In the genomic region with DNA sequence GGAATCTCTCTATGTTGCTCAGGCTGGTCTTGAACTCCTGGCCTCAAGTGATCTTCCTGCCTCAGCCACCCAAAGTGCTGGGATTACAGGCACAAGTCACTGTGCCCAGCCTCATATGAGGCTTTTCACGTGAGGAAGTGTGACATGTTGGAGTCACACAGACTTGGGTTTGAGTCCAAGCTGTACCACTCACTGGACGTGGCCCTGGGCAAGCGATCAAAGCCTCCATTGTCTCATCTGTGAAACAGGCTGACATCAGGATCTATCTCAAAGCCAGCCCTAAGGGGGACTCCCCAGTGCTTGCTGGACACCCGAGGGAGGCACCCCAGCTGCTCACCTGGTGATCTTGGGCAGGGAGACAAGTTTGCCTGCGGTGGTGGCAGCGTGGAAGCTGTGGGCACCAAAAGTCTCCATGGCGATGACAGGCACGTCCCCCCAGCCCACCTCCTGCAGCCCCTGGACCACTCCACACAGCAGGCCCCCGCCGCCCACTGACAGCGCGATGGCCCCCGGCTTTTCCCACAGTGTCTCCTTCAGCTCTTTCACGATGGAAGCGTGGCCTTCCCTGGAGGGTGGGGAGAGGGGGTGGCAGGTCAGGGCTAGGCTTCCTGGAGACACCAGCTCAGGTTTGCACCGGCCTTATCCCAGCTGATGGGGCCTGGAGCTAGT, we compare ENCODE assay signal across 25 cellular contexts. TPM values are rescaled to one million over a fixed set of nuclear protein-coding genes. Genes with fewer than 3 reads are reported as not detected.
A peak's percentile ranks its signal among the peaks of the same experiment; 100 is the strongest.
DNase-seq lines count a peak whose midpoint lies in the region; ATAC-seq, FAIRE-seq and TF ChIP-seq lines count a peak whose summit lies in the region.
"Had no signal": no experiment of that assay in that cellular context is flagged by ENCODE, and none has a peak within 500 bp of the region (broad histone marks: within the 10 kb centered on the region; RNA-seq: fewer than 3 reads in every experiment).

No MANE protein-coding gene starts in this region.

- no peak for FAIRE-seq in A549 (lab: Jason Lieb, UNC)
- FAIRE-seq: G401.6 had no signal

- no peak for TF ChIP-seq POLR2A in A549 (IDR thresholded peaks at IDR 0.05; ENCODE audit: low read length)

- H3K27ac ChIP-seq in A549 (peak overlapping the region in 1 of 2 experiments; percentile 0; a peak in 1 of 6 replicates), SK-N-MC (0 out of 2 replicates have a peak overlapping the region, but pooled peaks have one; percentile 42)
- H3K27ac ChIP-seq: neutrophil, tibial nerve had no signal

- CTCF ChIA-PET in A549 (lab: Yijun Ruan, JAX): interaction anchor here (0.7 to 2.6 kb wide), 4 partner anchors 10 to 174 kb away, joined by 3 to 8 read pairs (median 3); no protein-coding TSS in a partner anchor

- TF ChIP-seq RAD21 in A549 (conservative IDR thresholded peaks at IDR 0.05 in 1 of 2, IDR thresholded peaks at IDR 0.05 in 1 of 2): no peak

- no peak for TF ChIP-seq EP300 in A549 (IDR thresholded peaks at IDR 0.05)

- TF ChIP-seq CTCF in A549 (IDR thresholded peaks at IDR 0.05): no peak

- no peak for DNase-seq in A549 (ENCODE audit: low read depth in 1 of 2, low spot score in 1 of 2)
- no peak for DNase-seq in SK-N-MC (ENCODE audit: low read depth, low spot score)
- peak; percentile 58 for DNase-seq in foreskin melanocyte
- DNase-seq in middle frontal gyrus (ENCODE audit: extremely low spot score, low spot score): peak; percentile 29
- no peak for DNase-seq in GDM1 (lab: John Stamatoyannopoulos, UW)
- DNase-seq in hepatic stellate cell (ENCODE audit: low spot score): no peak
- DNase-seq in ureter (ENCODE audit: low spot score): no peak
- DNase-seq: 8988T; activated CD4-positive, alpha-beta T cell treated with anti-CD3 and anti-CD28 coated beads for 36 hours; activated CD8-positive, alpha-beta memory T cell treated with anti-CD3 and anti-CD28 coated beads for 24 hours; activated effector memory CD4-positive, alpha-beta T cell treated with Interleukin-2 at 50 U/mL for 16 hours; activated naive CD8-positive, alpha-beta T cell treated with anti-CD3 and anti-CD28 coated beads, Interleukin-2, amount 10 ng/mL, durations not matched to agents 7 days and 5 days; KG1; MG63; NCI-H2081 treated with DMSO at 0.1 percent for 48 hours; NCI-H446 treated with DMSO at 0.1 percent for 48 hours; stimulated activated naive CD8-positive, alpha-beta T cell treated with anti-CD3 and anti-CD28 coated beads, Interleukin-15, amount 100 ng/mL, for 72 hours had no signal

- ATAC-seq in A549: peak; percentile 24 to 28; a peak in 4 of 6 replicates
- no peak for ATAC-seq in esophagus mucosa
- ATAC-seq: activated CD4-positive, alpha-beta T cell treated with anti-CD3 and anti-CD28 coated beads for 36 hours; HCT116; stimulated activated naive CD8-positive, alpha-beta T cell treated with anti-CD3 and anti-CD28 coated beads, Interleukin-15, amount 100 ng/mL, for 72 hours had no signal

- no peak overlapping the region for H3K4me3 ChIP-seq in A549
- H3K4me3 ChIP-seq in SK-N-MC: no peak overlapping the region
- H3K4me3 ChIP-seq: lung, MG63, tibial nerve had no signal

- H3K4me2 ChIP-seq in A549: no peak overlapping the region

- 67% methylated on average over 16 of the region's 16 CpGs for WGBS in A549 (ENCODE audit: missing lambda C conversion rate)

- H3K4me1 ChIP-seq in A549: no peaks in the 10 kb centered on the region
- H3K4me1 ChIP-seq: tibial nerve had no signal

- no peaks in the 10 kb centered on the region for H3K36me3 ChIP-seq in SK-N-MC (ENCODE audit: insufficient read depth, low read length)
- H3K36me3 ChIP-seq: MG63, neutrophil had no signal

- H3K9me3 ChIP-seq in A549: no peaks in the 10 kb centered on the region
- no peaks in the 10 kb centered on the region for H3K9me3 ChIP-seq in SK-N-MC (ENCODE audit: low read depth, low read length)
- H3K9me3 ChIP-seq: MG63, neutrophil had no signal

- H3K9ac ChIP-seq in SK-N-MC (ENCODE audit: insufficient read length): no peak overlapping the region

- POLR2A ChIA-PET in A549 (lab: Yijun Ruan, JAX): no interaction called here

TF ChIP-seq in A549, 52 proteins besides CTCF, POLR2A, EP300 and RAD21 (continues in another document):
- TF ChIP-seq HDAC2 (IDR thresholded peaks at IDR 0.05) (no peak), KDM5A (IDR thresholded peaks at IDR 0.05) (no peak), FOSB (CRISPR knock-in tag; IDR thresholded peaks at IDR 0.05) (no peak), TP53 (CRISPR knock-in tag; IDR thresholded peaks at IDR 0.05) (no peak), ESRRA (IDR thresholded peaks at IDR 0.05; ENCODE audit: borderline replicate concordance, low read length) (no peak), NFE2L2 (conservative IDR thresholded peaks at IDR 0.05; ENCODE audit: low read length) (no peak), FOXS1 (CRISPR knock-in tag; IDR thresholded peaks at IDR 0.05) (no peak), RARB (CRISPR knock-in tag; IDR thresholded peaks at IDR 0.05) (no peak), CBX2 (IDR thresholded peaks at IDR 0.05; ENCODE audit: borderline replicate concordance, low read depth) (no peak), CEBPB (IDR thresholded peaks at IDR 0.05) (no peak), NR3C1 (IDR thresholded peaks at IDR 0.05) (no peak), CHD2 (IDR thresholded peaks at IDR 0.05; ENCODE audit: low read length, partially characterized antibody) (no peak)
- TF ChIP-seq, protein P1, sequence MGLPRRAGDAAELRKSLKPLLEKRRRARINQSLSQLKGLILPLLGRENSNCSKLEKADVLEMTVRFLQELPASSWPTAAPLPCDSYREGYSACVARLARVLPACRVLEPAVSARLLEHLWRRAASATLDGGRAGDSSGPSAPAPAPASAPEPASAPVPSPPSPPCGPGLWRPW (IDR thresholded peaks at IDR 0.05): no peak
- TF ChIP-seq, protein P2, sequence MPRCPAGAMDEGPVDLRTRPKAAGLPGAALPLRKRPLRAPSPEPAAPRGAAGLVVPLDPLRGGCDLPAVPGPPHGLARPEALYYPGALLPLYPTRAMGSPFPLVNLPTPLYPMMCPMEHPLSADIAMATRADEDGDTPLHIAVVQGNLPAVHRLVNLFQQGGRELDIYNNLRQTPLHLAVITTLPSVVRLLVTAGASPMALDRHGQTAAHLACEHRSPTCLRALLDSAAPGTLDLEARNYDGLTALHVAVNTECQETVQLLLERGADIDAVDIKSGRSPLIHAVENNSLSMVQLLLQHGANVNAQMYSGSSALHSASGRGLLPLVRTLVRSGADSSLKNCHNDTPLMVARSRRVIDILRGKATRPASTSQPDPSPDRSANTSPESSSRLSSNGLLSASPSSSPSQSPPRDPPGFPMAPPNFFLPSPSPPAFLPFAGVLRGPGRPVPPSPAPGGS (IDR thresholded peaks at IDR 0.05): no peak
- TF ChIP-seq, protein P3, sequence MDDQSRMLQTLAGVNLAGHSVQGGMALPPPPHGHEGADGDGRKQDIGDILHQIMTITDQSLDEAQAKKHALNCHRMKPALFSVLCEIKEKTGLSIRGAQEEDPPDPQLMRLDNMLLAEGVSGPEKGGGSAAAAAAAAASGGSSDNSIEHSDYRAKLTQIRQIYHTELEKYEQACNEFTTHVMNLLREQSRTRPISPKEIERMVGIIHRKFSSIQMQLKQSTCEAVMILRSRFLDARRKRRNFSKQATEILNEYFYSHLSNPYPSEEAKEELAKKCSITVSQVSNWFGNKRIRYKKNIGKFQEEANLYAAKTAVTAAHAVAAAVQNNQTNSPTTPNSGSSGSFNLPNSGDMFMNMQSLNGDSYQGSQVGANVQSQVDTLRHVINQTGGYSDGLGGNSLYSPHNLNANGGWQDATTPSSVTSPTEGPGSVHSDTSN (IDR thresholded peaks at IDR 0.05): no peak
- TF ChIP-seq, protein P4, sequence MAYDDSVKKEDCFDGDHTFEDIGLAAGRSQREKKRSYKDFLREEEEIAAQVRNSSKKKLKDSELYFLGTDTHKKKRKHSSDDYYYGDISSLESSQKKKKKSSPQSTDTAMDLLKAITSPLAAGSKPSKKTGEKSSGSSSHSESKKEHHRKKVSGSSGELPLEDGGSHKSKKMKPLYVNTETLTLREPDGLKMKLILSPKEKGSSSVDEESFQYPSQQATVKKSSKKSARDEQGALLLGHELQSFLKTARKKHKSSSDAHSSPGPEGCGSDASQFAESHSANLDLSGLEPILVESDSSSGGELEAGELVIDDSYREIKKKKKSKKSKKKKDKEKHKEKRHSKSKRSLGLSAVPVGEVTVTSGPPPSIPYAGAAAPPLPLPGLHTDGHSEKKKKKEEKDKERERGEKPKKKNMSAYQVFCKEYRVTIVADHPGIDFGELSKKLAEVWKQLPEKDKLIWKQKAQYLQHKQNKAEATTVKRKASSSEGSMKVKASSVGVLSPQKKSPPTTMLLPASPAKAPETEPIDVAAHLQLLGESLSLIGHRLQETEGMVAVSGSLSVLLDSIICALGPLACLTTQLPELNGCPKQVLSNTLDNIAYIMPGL (CRISPR knock-in tag; IDR thresholded peaks at IDR 0.05; ENCODE audit: borderline replicate concordance): no peak

RNA-seq across cellular contexts. Expression of a gene that starts 6.7 kb away (rescaled TPM):
- polyA plus RNA-seq in A549 (2011; rRNA removed) (3.7 and 3.9 TPM in 2 replicates), A549 (2017; fragmentation: RNase III; extraction: RNeasy Plus Mini Kit Qiagen cat#74134 plus additional on column Dnase treatment) (5.4 to 7.3 TPM (median 6.5 TPM) in 3 replicates)
- 6.4 and 8.1 TPM in 2 replicates for polyA plus RNA-seq in A549 (2012; cell fraction: cytosol; rRNA removed)
- polyA plus RNA-seq in A549 (2012; cell fraction: nucleus; rRNA removed): 10.0 and 10.8 TPM in 2 replicates
- polyA minus RNA-seq in A549 (2011; rRNA and poly(A)+ RNA removed): 3.8 and 4.2 TPM in 2 replicates
- total RNA-seq in esophagus mucosa (0.20 TPM), ureter (6.4 TPM)
- total RNA-seq: activated CD4-positive, alpha-beta T cell treated with anti-CD3 and anti-CD28 coated beads for 36 hours; kidney epithelial cell; skeletal muscle tissue had no signal

RNA-seq across cellular contexts. Expression of a gene that starts 25.2 kb away (rescaled TPM):
- polyA plus RNA-seq in A549 (2011; rRNA removed) (21.0 and 22.0 TPM in 2 replicates), A549 (2017; fragmentation: RNase III; extraction: RNeasy Plus Mini Kit Qiagen cat#74134 plus additional on column Dnase treatment) (26.3 to 28.0 TPM (median 26.7 TPM) in 3 replicates)
- polyA plus RNA-seq in A549 (2012; cell fraction: cytosol; rRNA removed): 45.0 and 55.4 TPM in 2 replicates
- 41.1 and 51.2 TPM in 2 replicates for polyA plus RNA-seq in A549 (2012; cell fraction: nucleus; rRNA removed)
- polyA minus RNA-seq in A549 (2011; rRNA and poly(A)+ RNA removed): 10.7 and 18.6 TPM in 2 replicates
- total RNA-seq in esophagus mucosa (2.3 TPM), ureter (17.4 TPM)

RNA-seq across cellular contexts. Expression of a gene that starts 38.6 kb away (rescaled TPM):
- polyA plus RNA-seq in A549 (2011; rRNA removed) (13.2 and 22.3 TPM in 2 replicates), A549 (2017; fragmentation: RNase III; extraction: RNeasy Plus Mini Kit Qiagen cat#74134 plus additional on column Dnase treatment) (21.9 to 25.9 TPM (median 25.8 TPM) in 3 replicates)
- 12.5 and 21.2 TPM in 2 replicates for polyA plus RNA-seq in A549 (2012; cell fraction: cytosol; rRNA removed)
- 30.6 and 31.6 TPM in 2 replicates for polyA plus RNA-seq in A549 (2012; cell fraction: nucleus; rRNA removed)
- polyA minus RNA-seq in A549 (2011; rRNA and poly(A)+ RNA removed): 32.2 and 32.4 TPM in 2 replicates
- total RNA-seq in esophagus mucosa (14.1 TPM), ureter (31.8 TPM)

Comparison
In these comparisons a context has a peak if more than half of its experiments do, and no peak if none do; other contexts are left out.
1. DNase-seq: peak in foreskin melanocyte (single experiment) and middle frontal gyrus (single experiment); none in A549 (0 of 2), SK-N-MC (single experiment), GDM1 (single experiment), hepatic stellate cell (single experiment) and ureter (single experiment).